1 cellular context compared by ENCODE assay signal in genomic region chr10:72638586-72639440, GRCh38.
TF ChIP-seq lines count a peak whose summit lies in the region.

No MANE protein-coding gene starts in this region.

TF ChIP-seq in HEK293, 187 proteins besides CTCF, POLR2A, EP300 and RAD21 (continued from another document):
- no peak for TF ChIP-seq ZSCAN30 (tag by site-specific recombination; IDR thresholded peaks at IDR 0.05)
- peak; percentile 65 for TF ChIP-seq GLIS1 (tag by site-specific recombination; IDR thresholded peaks at IDR 0.05)
